Comparison of ENCODE assay signal across 8 cellular contexts in the genomic region with DNA sequence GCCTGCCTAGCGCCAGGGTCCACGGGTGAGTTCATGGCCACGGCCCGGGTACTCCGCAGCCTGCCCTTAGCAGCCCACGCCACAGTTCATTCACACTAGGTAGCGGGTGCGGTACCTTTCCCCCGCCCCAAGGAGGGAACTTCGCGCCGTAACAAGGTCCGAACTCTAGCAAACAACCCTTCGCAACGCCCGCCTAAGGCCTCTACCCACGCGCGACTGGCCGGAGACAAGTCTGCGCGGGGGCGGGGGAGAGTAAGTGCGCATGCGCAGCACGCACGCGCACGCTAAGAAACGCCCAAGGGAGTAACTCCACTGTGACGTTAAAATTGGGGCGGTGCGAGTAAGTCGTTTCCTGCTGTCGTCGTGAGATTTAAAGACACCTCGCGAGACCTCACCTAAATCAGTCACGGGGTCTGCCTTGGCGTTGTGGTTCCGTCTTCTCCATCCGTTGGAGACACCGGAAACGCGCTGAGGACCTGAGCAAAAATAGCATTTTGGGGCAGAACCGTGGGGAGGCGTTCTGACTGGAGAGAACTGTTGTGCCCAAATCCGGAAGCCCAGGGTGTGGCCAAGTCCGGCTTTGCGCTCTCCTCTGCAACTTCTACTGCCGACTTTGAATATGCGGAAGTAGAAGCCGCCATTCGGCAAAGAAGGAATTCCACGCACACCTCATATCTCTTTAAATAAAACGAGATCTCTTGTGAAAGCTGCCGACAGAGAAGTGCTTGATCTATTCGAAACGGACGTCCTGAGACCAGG.
DNase-seq lines count a peak whose midpoint lies in the region; ATAC-seq and TF ChIP-seq lines count a peak whose summit lies in the region.

A gene with protein sequence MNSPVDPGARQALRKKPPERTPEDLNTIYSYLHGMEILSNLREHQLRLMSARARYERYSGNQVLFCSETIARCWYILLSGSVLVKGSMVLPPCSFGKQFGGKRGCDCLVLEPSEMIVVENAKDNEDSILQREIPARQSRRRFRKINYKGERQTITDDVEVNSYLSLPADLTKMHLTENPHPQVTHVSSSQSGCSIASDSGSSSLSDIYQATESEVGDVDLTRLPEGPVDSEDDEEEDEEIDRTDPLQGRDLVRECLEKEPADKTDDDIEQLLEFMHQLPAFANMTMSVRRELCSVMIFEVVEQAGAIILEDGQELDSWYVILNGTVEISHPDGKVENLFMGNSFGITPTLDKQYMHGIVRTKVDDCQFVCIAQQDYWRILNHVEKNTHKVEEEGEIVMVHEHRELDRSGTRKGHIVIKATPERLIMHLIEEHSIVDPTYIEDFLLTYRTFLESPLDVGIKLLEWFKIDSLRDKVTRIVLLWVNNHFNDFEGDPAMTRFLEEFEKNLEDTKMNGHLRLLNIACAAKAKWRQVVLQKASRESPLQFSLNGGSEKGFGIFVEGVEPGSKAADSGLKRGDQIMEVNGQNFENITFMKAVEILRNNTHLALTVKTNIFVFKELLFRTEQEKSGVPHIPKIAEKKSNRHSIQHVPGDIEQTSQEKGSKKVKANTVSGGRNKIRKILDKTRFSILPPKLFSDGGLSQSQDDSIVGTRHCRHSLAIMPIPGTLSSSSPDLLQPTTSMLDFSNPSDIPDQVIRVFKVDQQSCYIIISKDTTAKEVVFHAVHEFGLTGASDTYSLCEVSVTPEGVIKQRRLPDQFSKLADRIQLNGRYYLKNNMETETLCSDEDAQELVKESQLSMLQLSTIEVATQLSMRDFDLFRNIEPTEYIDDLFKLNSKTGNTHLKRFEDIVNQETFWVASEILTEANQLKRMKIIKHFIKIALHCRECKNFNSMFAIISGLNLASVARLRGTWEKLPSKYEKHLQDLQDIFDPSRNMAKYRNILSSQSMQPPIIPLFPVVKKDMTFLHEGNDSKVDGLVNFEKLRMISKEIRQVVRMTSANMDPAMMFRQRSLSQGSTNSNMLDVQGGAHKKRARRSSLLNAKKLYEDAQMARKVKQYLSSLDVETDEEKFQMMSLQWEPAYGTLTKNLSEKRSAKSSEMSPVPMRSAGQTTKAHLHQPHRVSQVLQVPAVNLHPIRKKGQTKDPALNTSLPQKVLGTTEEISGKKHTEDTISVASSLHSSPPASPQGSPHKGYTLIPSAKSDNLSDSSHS (N-terminal part only) (minus strand): TSS at position 234 of the 759 bp plus-strand sequence. CDS start 199 bp downstream, at position 35.

- ATAC-seq in GM19025 (IDR thresholded peaks at IDR 0.05; ENCODE audit: low read depth, unreplicated experiment) = peak; percentile 86
- peak; percentile 89 for ATAC-seq in HG03342 (IDR thresholded peaks at IDR 0.05; ENCODE audit: unreplicated experiment)
- ATAC-seq in central memory CD8-positive, alpha-beta T cell (replicated peaks; ENCODE audit: extremely low read depth, poor library complexity, severe bottlenecking) = peak; percentile 91

- no peak; the same call in 1 of the 2 replicates for TF ChIP-seq CTCF in AG09319 (IDR thresholded peaks at IDR 0.05; ENCODE audit: low read depth, low read length)

- H3K36me3 Mint-ChIP-seq in central memory CD8-positive, alpha-beta T cell (ENCODE audit: insufficient read depth) = peaks cover 17% of the 10 kb centered on the region

- H3K4me1 Mint-ChIP-seq in central memory CD8-positive, alpha-beta T cell = peaks cover 29% of the 10 kb centered on the region

- H3K27ac Mint-ChIP-seq in central memory CD8-positive, alpha-beta T cell (ENCODE audit: low read depth) = peak within 1 kb of the TSS; percentile 96

- DNase-seq in AG09319 (ENCODE audit: extremely low read depth, low read depth) = peak; percentile 100
- peak; percentile 96 to 99 for DNase-seq in NCI-H446 (lab: John Stamatoyannopoulos, UW)
- DNase-seq in activated CD4-positive, CD25-positive, alpha-beta regulatory T cell treated with anti-CD3 and anti-CD28 coated beads, Interleukin-2, amount 50 U/mL, for 16 hours (ENCODE audit: low read depth, low spot score) = peak; percentile 94
- DNase-seq in central memory CD8-positive, alpha-beta T cell (ENCODE audit: low spot score in 2 of 2) = peak; percentile 84 to 97
- DNase-seq in iris pigment epithelial cell (ENCODE audit: low read depth) = peak; percentile 100
- peak; percentile 92 to 95 for DNase-seq in stimulated activated CD4-positive, alpha-beta T cell treated with anti-CD3 and anti-CD28 coated beads, Interleukin-12 subunit alpha, Interleukin-12 subunit beta, amount 100 ng/mL, for 24 hours (ENCODE audit: low read depth in 2 of 2)

- no peaks in the 10 kb centered on the region for H3K9me3 Mint-ChIP-seq in central memory CD8-positive, alpha-beta T cell

- no peaks in the 10 kb centered on the region for H3K27me3 Mint-ChIP-seq in central memory CD8-positive, alpha-beta T cell

- no peak within 1 kb of the TSS for H3K4me3 Mint-ChIP-seq in central memory CD8-positive, alpha-beta T cell

Comparison
In these comparisons a context has a peak if more than half of its experiments do, and no peak if none do; other contexts are left out.
1. Peak in every context shown above with its lines: DNase-seq and ATAC-seq.